8 cellular contexts compared by ENCODE assay signal in the genomic region with DNA sequence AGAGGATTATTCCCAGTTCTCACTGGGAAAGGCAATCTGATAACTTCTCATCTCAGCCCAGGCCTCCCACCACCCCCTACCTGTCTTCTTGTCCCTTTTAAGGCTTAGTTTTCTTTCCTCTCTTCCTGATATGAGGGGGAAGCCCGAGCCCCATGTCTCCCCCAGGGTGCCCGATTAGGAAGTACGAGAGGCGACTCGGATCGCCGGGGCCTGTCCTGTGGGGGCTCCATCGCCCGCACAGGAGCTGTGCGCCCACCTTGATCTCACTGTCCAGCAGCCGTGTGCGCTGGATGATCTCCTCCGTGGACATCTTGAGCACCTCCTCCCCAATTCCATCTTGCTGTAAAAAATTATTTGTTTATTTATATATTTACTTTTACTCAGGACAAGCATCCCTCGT. TPM values are rescaled to one million over a fixed set of nuclear protein-coding genes. Genes with fewer than 3 reads are reported as not detected.
DNase-seq lines count a peak whose midpoint lies in the region; TF ChIP-seq lines count a peak whose summit lies in the region.

No MANE protein-coding gene starts in this region.

- H3K9me3 ChIP-seq in iPS-20b (ENCODE audit: insufficient read depth, low read depth, low read length) (no peaks in the 10 kb centered on the region), stomach (no peaks in the 10 kb centered on the region)

- H3K9me3 Mint-ChIP-seq in T-helper 1 cell treated with Interleukin-12 subunit alpha and Interleukin-12 subunit beta and Interleukin-4 antibody, amounts not matched to agents 30 μg/mL and 1 μg/mL, for 36 hours = no peaks in the 10 kb centered on the region
- H3K9me3 Mint-ChIP-seq in activated naive CD8-positive, alpha-beta T cell treated with anti-CD3 and anti-CD28 coated beads for 36 hours = no peaks in the 10 kb centered on the region

- no peak for TF ChIP-seq EP300 in stomach (IDR thresholded peaks at IDR 0.05)

- intact Hi-C loops in stomach (cut with DNase I; ENCODE audit: low total_unique reads) = no loop called here

- H3K4me1 Mint-ChIP-seq in T-helper 1 cell treated with Interleukin-12 subunit alpha and Interleukin-12 subunit beta and Interleukin-4 antibody, amounts not matched to agents 30 μg/mL and 1 μg/mL, for 36 hours (ENCODE audit: low read depth) = peaks cover 22% of the 10 kb centered on the region
- peaks cover 26% of the 10 kb centered on the region for H3K4me1 Mint-ChIP-seq in activated naive CD8-positive, alpha-beta T cell treated with anti-CD3 and anti-CD28 coated beads for 36 hours

- H3K4me1 ChIP-seq in iPS-20b (ENCODE audit: insufficient read depth, low read length) = 0 out of 2 replicates have a peak, but pooled peaks cover 3% of the 10 kb centered on the region
- H3K4me1 ChIP-seq in stomach = peaks cover 14 to 30% (median 21%) of the 10 kb centered on the region in 4 donors

- no peaks in the 10 kb centered on the region for H3K27me3 ChIP-seq in iPS-20b (ENCODE audit: insufficient read depth, low read length)
- H3K27me3 ChIP-seq in stomach = no peaks in the 10 kb centered on the region

- H3K36me3 ChIP-seq in iPS-20b (ENCODE audit: insufficient read depth, low read depth, low read length) (peaks cover 48% of the 10 kb centered on the region), stomach (peaks cover 38 to 45% (median 44%) of the 10 kb centered on the region in 4 donors)

- no peak for TF ChIP-seq CTCF in stomach (IDR thresholded peaks at IDR 0.05)

- H3K4me3 Mint-ChIP-seq in T-helper 1 cell treated with Interleukin-12 subunit alpha and Interleukin-12 subunit beta and Interleukin-4 antibody, amounts not matched to agents 30 μg/mL and 1 μg/mL, for 36 hours = peak overlapping the region; percentile 97
- peak overlapping the region; percentile 100 for H3K4me3 Mint-ChIP-seq in activated naive CD8-positive, alpha-beta T cell treated with anti-CD3 and anti-CD28 coated beads for 36 hours

- no peak for TF ChIP-seq POLR2A in stomach (IDR thresholded peaks at IDR 0.05)

- peaks cover 25% of the 10 kb centered on the region for H3K36me3 Mint-ChIP-seq in T-helper 1 cell treated with Interleukin-12 subunit alpha and Interleukin-12 subunit beta and Interleukin-4 antibody, amounts not matched to agents 30 μg/mL and 1 μg/mL, for 36 hours (ENCODE audit: low read depth)
- H3K36me3 Mint-ChIP-seq in activated naive CD8-positive, alpha-beta T cell treated with anti-CD3 and anti-CD28 coated beads for 36 hours = peaks cover 27% of the 10 kb centered on the region

- peak overlapping the region; percentile 97 for H3K27ac Mint-ChIP-seq in T-helper 1 cell treated with Interleukin-12 subunit alpha and Interleukin-12 subunit beta and Interleukin-4 antibody, amounts not matched to agents 30 μg/mL and 1 μg/mL, for 36 hours
- peak overlapping the region; percentile 98 for H3K27ac Mint-ChIP-seq in activated naive CD8-positive, alpha-beta T cell treated with anti-CD3 and anti-CD28 coated beads for 36 hours

- H3K27ac ChIP-seq in iPS-20b (ENCODE audit: low read length) = peak overlapping the region; percentile 26
- H3K27ac ChIP-seq in stomach = peak overlapping the region; percentile 85 to 96 (median 94)

- H3K27me3 Mint-ChIP-seq in T-helper 1 cell treated with Interleukin-12 subunit alpha and Interleukin-12 subunit beta and Interleukin-4 antibody, amounts not matched to agents 30 μg/mL and 1 μg/mL, for 36 hours (ENCODE audit: low read depth) = no peaks in the 10 kb centered on the region
- peaks cover 4% of the 10 kb centered on the region for H3K27me3 Mint-ChIP-seq in activated naive CD8-positive, alpha-beta T cell treated with anti-CD3 and anti-CD28 coated beads for 36 hours

- H3K9ac ChIP-seq in iPS-20b (ENCODE audit: low read depth, low read length) = peak overlapping the region; percentile 97

- peak overlapping the region; percentile 88 for H3K4me3 ChIP-seq in iPS-20b (ENCODE audit: low read length)
- H3K4me3 ChIP-seq in stomach = peak overlapping the region; percentile 89 to 95 (median 93)

- DNase-seq in T-helper 1 cell = no peak
- no peak for DNase-seq in activated naive CD8-positive, alpha-beta T cell treated with anti-CD3 and anti-CD28 coated beads for 36 hours
- no peak for DNase-seq in stomach
- DNase-seq in NCI-H748 treated with DMSO at 0.1 percent for 48 hours (lab: John Stamatoyannopoulos, UW) = no peak
- DNase-seq in stimulated activated CD8-positive, alpha-beta memory T cell treated with anti-CD3 and anti-CD28 coated beads, Interleukin-4, amount 100 ng/mL, for 48 hours = no peak
- no peak for DNase-seq in COR-L47 (lab: John Stamatoyannopoulos, UW)

- WGBS in stomach, 5 donors = 0 to 1% (median 0%) methylated on average over 14 of the region's 14 CpGs

RNA-seq across cellular contexts. Expression of a gene that starts 0.6 kb away (rescaled TPM):
- 100 to 1,000 TPM; 168 to 176 TPM for total RNA-seq in activated naive CD8-positive, alpha-beta T cell treated with anti-CD3 and anti-CD28 coated beads for 36 hours
- total RNA-seq in stomach = 100 to 1,000 TPM in 2 of 5 donors, 10 to 100 TPM in 2, 1 to 10 TPM in 1; 8.1 to 147 (median 65.9) TPM
- polyA plus RNA-seq in stomach = 100 to 1,000 TPM; 143 to 175 (median 145) TPM

RNA-seq across cellular contexts. Expression of a gene that starts 17.2 kb away (rescaled TPM):
- total RNA-seq in activated naive CD8-positive, alpha-beta T cell treated with anti-CD3 and anti-CD28 coated beads for 36 hours = 10 to 100 TPM; 10.9 to 11.4 TPM
- 100 to 1,000 TPM in 1 of 5 donors, 10 to 100 TPM in 3, 1 to 10 TPM in 1; 7.0 to 158 (median 24.8) TPM for total RNA-seq in stomach
- polyA plus RNA-seq in stomach = 10 to 100 TPM; 21.7 to 33.6 (median 27.1) TPM

RNA-seq across cellular contexts. Expression of a gene that starts 23.3 kb away (rescaled TPM):
- under 1 TPM in 1 of 2 experiments, not detected in 1; 0.19 TPM for total RNA-seq in activated naive CD8-positive, alpha-beta T cell treated with anti-CD3 and anti-CD28 coated beads for 36 hours
- total RNA-seq in stomach = 1 to 10 TPM in 2 of 5 donors, not detected in 3; 1.1 to 1.2 TPM
- polyA plus RNA-seq in stomach = under 1 TPM in 1 of 3 donors, not detected in 2; 0.20 TPM

RNA-seq across cellular contexts. Expression of a gene that starts 47.3 kb away (rescaled TPM):
- total RNA-seq in activated naive CD8-positive, alpha-beta T cell treated with anti-CD3 and anti-CD28 coated beads for 36 hours = under 1 TPM; 0.25 to 0.36 TPM
- total RNA-seq in stomach = 1 to 10 TPM; 2.6 to 8.4 (median 7.0) TPM
- 10 to 100 TPM in 2 of 3 donors, 1 to 10 TPM in 1; 8.2 to 24.3 (median 15.3) TPM for polyA plus RNA-seq in stomach
